ENCODE assay signal across 3 cellular contexts in genomic region chrX:70621743-70622142, GRCh38.
"Had no signal": no experiment of that assay in that cellular context is flagged by ENCODE, and none has a peak within 500 bp of the region (broad histone marks: within the 10 kb centered on the region; RNA-seq: fewer than 3 reads in every experiment).

No MANE protein-coding gene starts in this region.

- ATAC-seq: GM12878 had no signal

- DNase-seq: GDM1, GF-D8 had no signal

- H3K4me3 ChIP-seq: GM12878 had no signal
